Comparison of ENCODE assay signal across 24 cellular contexts in the genomic region with DNA sequence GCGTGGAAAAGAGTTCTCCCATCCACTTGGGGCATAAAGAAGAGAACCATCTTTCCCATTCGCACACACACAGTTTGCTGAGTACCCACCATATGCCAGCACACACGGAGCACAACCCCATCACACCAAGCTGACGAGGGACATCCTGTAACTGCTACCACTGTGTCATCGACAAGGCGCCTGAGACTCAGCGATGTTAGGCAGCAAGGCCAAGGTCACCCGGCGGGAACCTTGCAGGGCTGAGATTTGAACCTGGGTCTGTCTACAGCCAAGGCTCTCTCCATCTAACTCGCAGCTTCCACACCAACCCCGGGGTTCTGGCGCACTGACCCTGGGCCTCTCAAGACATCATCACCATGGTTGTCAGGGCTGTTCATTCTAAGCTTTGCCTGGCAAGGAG.
A peak's percentile ranks its signal among the peaks of the same experiment; 100 is the strongest.
DNase-seq lines count a peak whose midpoint lies in the region; ATAC-seq, FAIRE-seq and TF ChIP-seq lines count a peak whose summit lies in the region.
"Had no signal": no experiment of that assay in that cellular context is flagged by ENCODE, and none has a peak within 500 bp of the region (broad histone marks: within the 10 kb centered on the region; RNA-seq: fewer than 3 reads in every experiment).

No MANE protein-coding gene starts in this region.

- in situ Hi-C loops in HepG2 (cut with HindIII; ENCODE audit: extremely low pct_ligation_motif_present, low pct_unique_long_range_greater_than_20kb), result no loop called here

- TF ChIP-seq RAD21 in HepG2 (CRISPR knock-in tag; IDR thresholded peaks at IDR 0.05), result no peak

- H3K36me3 Mint-ChIP-seq in nephron (ENCODE audit: low read depth) (no peaks in the 10 kb centered on the region), immature natural killer cell (no peaks in the 10 kb centered on the region)
- H3K36me3 Mint-ChIP-seq: CD14-positive monocyte; CD8-positive, alpha-beta memory T cell had no signal

- TF ChIP-seq EP300 in HepG2 (IDR thresholded peaks at IDR 0.05; ENCODE audit: low read depth in 2 of 2, low read length in 2 of 2) (no peak), HepG2 (CRISPR knock-in tag; IDR thresholded peaks at IDR 0.05; ENCODE audit: borderline replicate concordance) (no peak), sigmoid colon (IDR thresholded peaks at IDR 0.05) (no peak)

- H2AFZ ChIP-seq in HepG2 (ENCODE audit: low read length), result no peak overlapping the region
- H2AFZ ChIP-seq: GM23248 had no signal

- H3K27ac ChIP-seq in HepG2 (ENCODE audit: extremely low read length, insufficient read depth, low read length) (no peak overlapping the region), right lobe of liver (no peak overlapping the region), sigmoid colon (peak overlapping the region in 3 of 4 donors; percentile 83 to 94 (median 91))
- H3K27ac ChIP-seq: 22Rv1; BLaER1 treated with 17β-estradiol and CSF1 and Interleukin-3, amounts not matched to agents 10 nM and 100 nM; GM23248 had no signal

- TF ChIP-seq POLR2A in HepG2 (IDR thresholded peaks at IDR 0.05; ENCODE audit: insufficient read depth in 1 of 2, low read depth in 2 of 2, low read length in 2 of 2), result no peak
- TF ChIP-seq POLR2A in right lobe of liver (IDR thresholded peaks at IDR 0.05), result no peak
- no peak for TF ChIP-seq POLR2A in sigmoid colon (IDR thresholded peaks at IDR 0.05)

- H3K9ac ChIP-seq in HepG2 (ENCODE audit: insufficient read depth, low read depth, low read length), result no peak overlapping the region
- H3K9ac ChIP-seq: BLaER1 treated with 17β-estradiol and CSF1 and Interleukin-3, amounts not matched to agents 10 nM and 100 nM; GM23248 had no signal

- H3K4me1 ChIP-seq in HepG2 (ENCODE audit: insufficient read depth, low read length) (peaks cover 45% of the 10 kb centered on the region), right lobe of liver (peaks cover 0 to 11% (median 5%) of the 10 kb centered on the region in 4 donors), sigmoid colon (peaks cover 0 to 96% (median 86%) of the 10 kb centered on the region in 4 donors)
- H3K4me1 ChIP-seq: HAP-1 had no signal

- H3K4me1 Mint-ChIP-seq in nephron, result peaks cover 64% of the 10 kb centered on the region
- H3K4me1 Mint-ChIP-seq in immature natural killer cell, result no peaks in the 10 kb centered on the region
- H3K4me1 Mint-ChIP-seq: CD14-positive monocyte had no signal

- H3K9me3 ChIP-seq in HepG2 (ENCODE audit: low read length) (no peaks in the 10 kb centered on the region), right lobe of liver (no peaks in the 10 kb centered on the region), sigmoid colon (no peaks in the 10 kb centered on the region)
- H3K9me3 ChIP-seq: BLaER1 treated with 17β-estradiol and CSF1 and Interleukin-3, amounts not matched to agents 10 nM and 100 nM; HAP-1 had no signal

- POLR2A ChIA-PET in HepG2 (lab: Yijun Ruan, JAX), result interaction anchor here (1.1 kb wide), 1 partner anchor 8 kb away, joined by 5 read pairs; no protein-coding TSS in a partner anchor

- ATAC-seq in HepG2 (no peak), right lobe of liver (no peak), HG03439 (IDR thresholded peaks at IDR 0.05; ENCODE audit: unreplicated experiment) (no peak)

- peaks cover 81% of the 10 kb centered on the region for H3K79me2 ChIP-seq in HepG2 (ENCODE audit: insufficient read depth, low read length)

- CTCF ChIA-PET in HepG2 (lab: Yijun Ruan, JAX; ENCODE audit: low intra/inter-chr PET ratio, low total read pairs), result no interaction called here

- TF ChIP-seq CTCF in HepG2 (CRISPR knock-in tag; IDR thresholded peaks at IDR 0.05), result no peak
- TF ChIP-seq CTCF in right lobe of liver (IDR thresholded peaks at IDR 0.05), result no peak
- TF ChIP-seq CTCF in bronchial epithelial cell (IDR thresholded peaks at IDR 0.05; ENCODE audit: insufficient read depth, low read length, severe bottlenecking), result no peak
- no peak for TF ChIP-seq CTCF in nephron (IDR thresholded peaks at IDR 0.05; ENCODE audit: unreplicated experiment in 3 of 3)
- TF ChIP-seq CTCF in sigmoid colon (IDR thresholded peaks at IDR 0.05), result no peak

- no peak overlapping the region for H3K4me3 Mint-ChIP-seq in nephron
- H3K4me3 Mint-ChIP-seq in immature natural killer cell, result no peak overlapping the region
- H3K4me3 Mint-ChIP-seq: B cell; CD4-positive, alpha-beta T cell; CD8-positive, alpha-beta memory T cell; HFFc6 had no signal

- FAIRE-seq in HepG2 (lab: Jason Lieb, UNC), result no peak
- FAIRE-seq in bronchial epithelial cell (lab: Jason Lieb, UNC), result peak; percentile 23
- FAIRE-seq: A204.1, D721Med, GM12891, GM18507 had no signal

- H4K20me1 ChIP-seq in HepG2 (ENCODE audit: insufficient read depth, low read length), result peaks cover 24% of the 10 kb centered on the region

- H3K4me2 ChIP-seq in HepG2 (ENCODE audit: low read depth, low read length), result no peak overlapping the region

- peak overlapping the region; percentile 14 to 82 (median 32) for H3K27ac Mint-ChIP-seq in nephron
- no peak overlapping the region for H3K27ac Mint-ChIP-seq in immature natural killer cell
- H3K27ac Mint-ChIP-seq: B cell; CD4-positive, alpha-beta T cell had no signal

- H3K27me3 ChIP-seq in HepG2 (ENCODE audit: control insufficient read depth in 1 of 2, insufficient read depth in 2 of 2, low read length in 2 of 2) (no peaks in the 10 kb centered on the region), right lobe of liver (no peaks in the 10 kb centered on the region), bronchial epithelial cell (ENCODE audit: control insufficient read depth, insufficient read depth, low read length) (no peaks in the 10 kb centered on the region), sigmoid colon (no peaks in the 10 kb centered on the region)

- intact Hi-C loops in HepG2 (cut with micrococcal nuclease; ENCODE audit: unreplicated experiment), result no loop called here
- intact Hi-C loops in right lobe of liver (cut with DNase I), result no loop called here
- intact Hi-C loops in sigmoid colon (cut with DNase I), result no loop called here

- no TSS peak for BruUV-seq in HepG2 (replicated peaks; lab: Mats Ljungman, UMichigan)

- 90% methylated on average over 11 of the region's 12 CpGs for WGBS in HepG2 (ENCODE audit: low lambda C conversion rate)
- WGBS in right lobe of liver (ENCODE audit: insufficient coverage, low coverage, low lambda C conversion rate, missing lambda C conversion rate), result no CpG with 5 or more reads among the region's 12 CpGs
- WGBS in sigmoid colon, 2 donors, result 90 to 92% methylated on average over 12 of the region's 12 CpGs

- H3K36me3 ChIP-seq in HepG2 (replicated peaks in 1 of 2; ENCODE audit: control insufficient read depth in 1 of 2, insufficient read depth in 2 of 2, low read length in 2 of 2) (no peaks in the 10 kb centered on the region; a peak in 1 of 5 replicates), right lobe of liver (no peaks in the 10 kb centered on the region), bronchial epithelial cell (ENCODE audit: control insufficient read depth, insufficient read depth, low read length) (no peaks in the 10 kb centered on the region), sigmoid colon (no peaks in the 10 kb centered on the region)
- H3K36me3 ChIP-seq: BLaER1 treated with 17β-estradiol and CSF1 and Interleukin-3, amounts not matched to agents 10 nM and 100 nM; HAP-1 had no signal

- peaks cover 8% of the 10 kb centered on the region for H3K27me3 Mint-ChIP-seq in nephron (ENCODE audit: low read depth)
- H3K27me3 Mint-ChIP-seq in immature natural killer cell (ENCODE audit: low read depth in 3 of 3), result peaks cover 0 to 6% (median 4%) of the 10 kb centered on the region in 3 donors
- H3K27me3 Mint-ChIP-seq: CD4-positive, alpha-beta T cell; CD8-positive, alpha-beta memory T cell had no signal

- H3K4me3 ChIP-seq in HepG2 (replicated peaks in 1 of 3; ENCODE audit: insufficient read depth in 1 of 3, low read depth in 2 of 3, low read length in 3 of 3) (no peak overlapping the region), right lobe of liver (no peak overlapping the region), bronchial epithelial cell (ENCODE audit: low read depth, low read length) (no peak overlapping the region), sigmoid colon (no peak overlapping the region)
- H3K4me3 ChIP-seq: BLaER1 treated with 17β-estradiol and CSF1 and Interleukin-3, amounts not matched to agents 10 nM and 100 nM; GM23248; HAP-1 had no signal

- DNase-seq in HepG2 (ENCODE audit: low spot score), result no peak
- no peak for DNase-seq in right lobe of liver
- no peak for DNase-seq in bronchial epithelial cell (ENCODE audit: low read depth)
- no peak for DNase-seq in sigmoid colon
- DNase-seq in NCI-H1436 treated with DMSO at 0.1 percent for 48 hours (lab: John Stamatoyannopoulos, UW), result no peak
- no peak for DNase-seq in immature natural killer cell
- DNase-seq: CD4-positive, alpha-beta T cell; CD8-positive, alpha-beta memory T cell; DMS53; DMS79 treated with DMSO at 0.1 percent for 48 hours; GF-D8; GM23248; HFFc6 had no signal

- no peaks in the 10 kb centered on the region for H3K9me3 Mint-ChIP-seq in nephron
- no peaks in the 10 kb centered on the region for H3K9me3 Mint-ChIP-seq in immature natural killer cell
- H3K9me3 Mint-ChIP-seq: CD14-positive monocyte; CD4-positive, alpha-beta T cell; CD8-positive, alpha-beta memory T cell; HFFc6 had no signal

TF ChIP-seq in HepG2, 621 proteins besides CTCF, POLR2A, EP300 and RAD21 (continues in another document):
- TF ChIP-seq MEIS1 (CRISPR knock-in tag; IDR thresholded peaks at IDR 0.05; ENCODE audit: borderline replicate concordance) (no peak), FOXC1 (CRISPR knock-in tag; IDR thresholded peaks at IDR 0.05; ENCODE audit: borderline replicate concordance) (no peak), GATAD1 (CRISPR knock-in tag; IDR thresholded peaks at IDR 0.05) (no peak), ZBTB38 (CRISPR knock-in tag; IDR thresholded peaks at IDR 0.05) (peak; percentile 59; the same call in 1 of the 2 replicates), SP4 (CRISPR knock-in tag; IDR thresholded peaks at IDR 0.05) (no peak), ZNF260 (CRISPR knock-in tag; IDR thresholded peaks at IDR 0.05; ENCODE audit: borderline replicate concordance, low read depth) (no peak), MAFG (CRISPR knock-in tag; IDR thresholded peaks at IDR 0.05) (no peak), MYC (CRISPR knock-in tag; IDR thresholded peaks at IDR 0.05; ENCODE audit: borderline replicate concordance) (no peak)
- TF ChIP-seq, protein P1, sequence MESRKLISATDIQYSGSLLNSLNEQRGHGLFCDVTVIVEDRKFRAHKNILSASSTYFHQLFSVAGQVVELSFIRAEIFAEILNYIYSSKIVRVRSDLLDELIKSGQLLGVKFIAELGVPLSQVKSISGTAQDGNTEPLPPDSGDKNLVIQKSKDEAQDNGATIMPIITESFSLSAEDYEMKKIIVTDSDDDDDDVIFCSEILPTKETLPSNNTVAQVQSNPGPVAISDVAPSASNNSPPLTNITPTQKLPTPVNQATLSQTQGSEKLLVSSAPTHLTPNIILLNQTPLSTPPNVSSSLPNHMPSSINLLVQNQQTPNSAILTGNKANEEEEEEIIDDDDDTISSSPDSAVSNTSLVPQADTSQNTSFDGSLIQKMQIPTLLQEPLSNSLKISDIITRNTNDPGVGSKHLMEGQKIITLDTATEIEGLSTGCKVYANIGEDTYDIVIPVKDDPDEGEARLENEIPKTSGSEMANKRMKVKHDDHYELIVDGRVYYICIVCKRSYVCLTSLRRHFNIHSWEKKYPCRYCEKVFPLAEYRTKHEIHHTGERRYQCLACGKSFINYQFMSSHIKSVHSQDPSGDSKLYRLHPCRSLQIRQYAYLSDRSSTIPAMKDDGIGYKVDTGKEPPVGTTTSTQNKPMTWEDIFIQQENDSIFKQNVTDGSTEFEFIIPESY (CRISPR knock-in tag; IDR thresholded peaks at IDR 0.05), result peak; percentile 89

Comparison
In these comparisons a context has a peak if more than half of its experiments do, and no peak if none do; other contexts are left out.
1. H3K27ac ChIP-seq: peak in sigmoid colon (3 of 4); none in HepG2 (single experiment) and right lobe of liver (0 of 3).
2. H3K27ac Mint-ChIP-seq: peak in nephron (3 of 3); none in immature natural killer cell (0 of 6).